ENCODE assay signal across 11 cellular contexts in genomic region chr7:148238926-148239325, GRCh38.
"Had no signal": no experiment of that assay in that cellular context is flagged by ENCODE, and none has a peak within 500 bp of the region (broad histone marks: within the 10 kb centered on the region; RNA-seq: fewer than 3 reads in every experiment).

No MANE protein-coding gene starts in this region.

- H3K9me3 ChIP-seq: left lung, stomach had no signal

- H3K4me3 ChIP-seq: left lung, stomach had no signal

- H3K27ac ChIP-seq: brain microvascular endothelial cell, foreskin keratinocyte, left lung, stomach had no signal

- H3K36me3 ChIP-seq: brain microvascular endothelial cell, left lung, stomach had no signal

- ATAC-seq: esophagus mucosa, foreskin keratinocyte, left lung, T-helper 17 cell had no signal

- DNase-seq: activated CD4-positive, alpha-beta T cell treated with anti-CD3 and anti-CD28 coated beads, Interleukin-2, amount 50 U/mL, for 1 hour; activated CD4-positive, CD25-positive, alpha-beta regulatory T cell; brain microvascular endothelial cell; dermis blood vessel endothelial cell; left lung; mesendoderm; stimulated activated CD4-positive, alpha-beta T cell treated with anti-CD3 and anti-CD28 coated beads, Interleukin-4, amount 100 ng/mL, for 4 hours; stomach; T-helper 17 cell had no signal

- H3K4me1 ChIP-seq: foreskin keratinocyte, left lung had no signal

- H3K27me3 ChIP-seq: brain microvascular endothelial cell, foreskin keratinocyte, left lung, stomach had no signal
